ENCODE assay signal across 9 cellular contexts in the genomic region with DNA sequence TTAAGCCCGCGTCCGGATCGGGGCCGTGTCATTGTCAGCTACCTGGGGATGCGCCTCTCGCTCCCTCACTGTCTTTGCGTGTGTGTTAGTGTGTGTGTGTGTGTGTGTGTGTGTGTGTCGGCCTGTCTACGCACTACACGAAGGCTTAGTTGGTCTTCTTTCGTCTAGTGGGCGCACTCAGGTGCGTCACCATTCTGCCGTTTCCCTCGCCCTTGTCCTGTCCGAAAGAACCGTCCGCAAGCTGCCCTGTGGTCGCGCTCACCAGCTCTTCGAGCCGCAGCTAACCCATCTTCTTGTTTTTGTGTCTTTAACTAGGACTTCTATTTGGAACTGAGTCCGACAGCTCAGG. TPM values are rescaled to one million over a fixed set of nuclear protein-coding genes. Genes with fewer than 3 reads are reported as not detected.
A peak's percentile ranks its signal among the peaks of the same experiment; 100 is the strongest.
DNase-seq lines count a peak whose midpoint lies in the region; ATAC-seq and TF ChIP-seq lines count a peak whose summit lies in the region.
"Had no signal": no experiment of that assay in that cellular context is flagged by ENCODE, and none has a peak within 500 bp of the region (broad histone marks: within the 10 kb centered on the region; RNA-seq: fewer than 3 reads in every experiment).

No MANE protein-coding gene starts in this region.

- H3K4me3 Mint-ChIP-seq in endothelial cell (ENCODE audit: unreplicated experiment) (peak overlapping the region; percentile 96), neural crest cell (peak overlapping the region; percentile 90)

- H3K9me3 Mint-ChIP-seq in endothelial cell (ENCODE audit: unreplicated experiment) = no peaks in the 10 kb centered on the region
- no peaks in the 10 kb centered on the region for H3K9me3 Mint-ChIP-seq in neural crest cell

- TF ChIP-seq POLR2A in lower leg skin (IDR thresholded peaks at IDR 0.05) = no peak

- H3K27me3 ChIP-seq in BLaER1 = peaks cover 48% of the 10 kb centered on the region

- in situ Hi-C loops in KBM-7 (cut with MboI; ENCODE audit: low pct_unique_long_range_greater_than_20kb, low sequenced_read_pairs) = no loop called here

- H3K4me2 ChIP-seq in BLaER1 = peak overlapping the region; percentile 93

- H3K27ac Mint-ChIP-seq in endothelial cell (ENCODE audit: unreplicated experiment) = no peak overlapping the region
- peak overlapping the region; percentile 4 for H3K27ac Mint-ChIP-seq in neural crest cell (ENCODE audit: unreplicated experiment)

- peaks cover 9% of the 10 kb centered on the region; the same call in 1 of the 2 replicates for H3K9me3 ChIP-seq in BLaER1

- DNase-seq in KBM-7 (peak; percentile 18), endothelial cell (ENCODE audit: low spot score) (peak; percentile 8), neural crest cell (ENCODE audit: low read depth, low spot score) (peak; percentile 20), HT-29 (ENCODE audit: low spot score) (no peak), NK-92 (lab: John Stamatoyannopoulos, UW; ENCODE audit: unreplicated experiment) (no peak), lower leg skin (ENCODE audit: low spot score in 2 of 2) (no peak)

- H3K36me3 Mint-ChIP-seq in endothelial cell (ENCODE audit: low read depth, unreplicated experiment) (peaks cover 6% of the 10 kb centered on the region), neural crest cell (ENCODE audit: low read depth) (no peaks in the 10 kb centered on the region)

- WGBS in lower leg skin, 2 donors = 12 to 14% methylated on average over 21 to 24 of the region's 24 CpGs

- no peak overlapping the region for H3K27ac ChIP-seq in BLaER1

- no peak for ATAC-seq in GM21367 (IDR thresholded peaks at IDR 0.05; ENCODE audit: unreplicated experiment)

- TF ChIP-seq CTCF in endothelial cell (IDR thresholded peaks at IDR 0.05; ENCODE audit: unreplicated experiment) (no peak), neural crest cell (conservative IDR thresholded peaks at IDR 0.05) (no peak), lower leg skin (IDR thresholded peaks at IDR 0.05) (no peak)

- peaks cover 24% of the 10 kb centered on the region for H3K27me3 Mint-ChIP-seq in endothelial cell (ENCODE audit: unreplicated experiment)
- peaks cover 31% of the 10 kb centered on the region for H3K27me3 Mint-ChIP-seq in neural crest cell (ENCODE audit: low read depth)

- no peaks in the 10 kb centered on the region for H3K36me3 ChIP-seq in BLaER1

- no peak overlapping the region for H3K9ac ChIP-seq in BLaER1

- H3K4me1 ChIP-seq in BLaER1 = peaks cover 6% of the 10 kb centered on the region; the same call in 1 of the 2 replicates

- H4K20me1 ChIP-seq in BLaER1 = no peaks in the 10 kb centered on the region

- H3K4me3 ChIP-seq in BLaER1 = peak overlapping the region; percentile 78
- H3K4me3 ChIP-seq in lower leg skin (ENCODE audit: low read depth, poor library complexity, severe bottlenecking) = no peak overlapping the region

- peaks cover 19% of the 10 kb centered on the region for H3K4me1 Mint-ChIP-seq in endothelial cell (ENCODE audit: unreplicated experiment)
- peaks cover 12% of the 10 kb centered on the region for H3K4me1 Mint-ChIP-seq in neural crest cell

- intact Hi-C loops in lower leg skin (cut with DNase I; ENCODE audit: low total_unique reads) = no loop called here

RNA-seq across cellular contexts. Expression of a gene that starts 0.7 kb away (rescaled TPM):
- total RNA-seq in endothelial cell (ENCODE audit: unreplicated experiment) (not detected), neural crest cell (1.8 and 1.9 TPM in 2 replicates), lower leg skin (not detected)
- total RNA-seq in HT-29 (2014; rRNA removed; shearing (Covaris generic)) = not detected in 2 replicates
- total RNA-seq: T-helper 1 cell treated with Interleukin-12 subunit alpha and Interleukin-12 subunit beta and Interleukin-4 antibody, amounts not matched to agents 30 ng/mL and 1 ng/mL, for 36 hours had no signal

RNA-seq across cellular contexts. Expression of a gene that starts 37.2 kb away (rescaled TPM):
- total RNA-seq in endothelial cell (ENCODE audit: unreplicated experiment) = 86.1 TPM
- 152 and 166 TPM in 2 replicates for total RNA-seq in neural crest cell
- total RNA-seq in HT-29 (2014; rRNA removed; shearing (Covaris generic)) = 50.4 and 52.5 TPM in 2 replicates
- 10 to 100 TPM; 39.3 to 63.3 (median 47.1) TPM for total RNA-seq in lower leg skin

Comparison
In these comparisons a context has a peak if more than half of its experiments do, and no peak if none do; other contexts are left out.
1. DNase-seq: peak in KBM-7 (single experiment), endothelial cell (single experiment) and neural crest cell (single experiment); none in HT-29 (single experiment), NK-92 (single experiment) and lower leg skin (0 of 2).